Comparison of ENCODE assay signal across 7 cellular contexts in genomic region chr3:124492824-124493223, GRCh38.
DNase-seq lines count a peak whose midpoint lies in the region; ATAC-seq and TF ChIP-seq lines count a peak whose summit lies in the region.

No MANE protein-coding gene starts in this region.

- TF ChIP-seq EP300 in transverse colon (IDR thresholded peaks at IDR 0.05; ENCODE audit: low read depth) = no peak

- H4K20me1 ChIP-seq in hepatocyte (ENCODE audit: insufficient read depth, poor library complexity, severe bottlenecking) = no peaks in the 10 kb centered on the region

- DNase-seq in ELR (ENCODE audit: low read depth) (peak; percentile 57), LHCN-M2 (ENCODE audit: low read depth) (peak; percentile 21), SW480 (ENCODE audit: low spot score) (peak; percentile 90), hepatocyte (ENCODE audit: low spot score) (peak; percentile 76), transverse colon (peak; percentile 69)

- H3K4me1 ChIP-seq in hepatocyte (ENCODE audit: insufficient read depth) = no peaks in the 10 kb centered on the region
- peaks cover 0 to 14% (median 1%) of the 10 kb centered on the region in 4 donors for H3K4me1 ChIP-seq in transverse colon

- peak; percentile 58 for TF ChIP-seq CTCF in hepatocyte (IDR thresholded peaks at IDR 0.05; ENCODE audit: poor library complexity)
- TF ChIP-seq CTCF in transverse colon (IDR thresholded peaks at IDR 0.05) = peak; percentile 22 to 56 (median 44)

- intact Hi-C loops in transverse colon (cut with DNase I; ENCODE audit: low total_unique reads) = no loop called here

- H3K36me3 ChIP-seq in hepatocyte (replicated peaks; ENCODE audit: insufficient read depth, low read depth) (no peaks in the 10 kb centered on the region), transverse colon (no peaks in the 10 kb centered on the region)

- no peaks in the 10 kb centered on the region for H3K9me3 ChIP-seq in hepatocyte (ENCODE audit: low read depth)
- no peaks in the 10 kb centered on the region for H3K9me3 ChIP-seq in transverse colon

- no peak overlapping the region for H3K4me2 ChIP-seq in hepatocyte

- H3K79me2 ChIP-seq in hepatocyte = no peaks in the 10 kb centered on the region

- H3K4me3 ChIP-seq in hepatocyte (no peak overlapping the region), transverse colon (no peak overlapping the region)

- in situ Hi-C loops in transverse colon (cut with MboI; ENCODE audit: low pct_ligation_motif_present in 1 of 4, low pct_unique_long_range_greater_than_20kb in 1 of 4, low sequenced_read_pairs in 3 of 4) = loop anchor here in 2 of 4 donors (10.0 kb wide), 2 partner anchors 52 to 62 kb away; no protein-coding TSS in a partner anchor

- 48% methylated on average over 4 of the region's 4 CpGs for WGBS in hepatocyte (ENCODE audit: low lambda C conversion rate, missing lambda C conversion rate)
- WGBS in transverse colon (ENCODE audit: low coverage in 1 of 2), 2 donors = 80% methylated on average over 2 to 4 of the region's 4 CpGs

- ATAC-seq in HG03565 (IDR thresholded peaks at IDR 0.05; ENCODE audit: unreplicated experiment) = no peak
- ATAC-seq in GM18867 (IDR thresholded peaks at IDR 0.05; ENCODE audit: unreplicated experiment) = no peak

- H3K27ac ChIP-seq in hepatocyte (no peak overlapping the region), transverse colon (no peak overlapping the region)

- no peaks in the 10 kb centered on the region for H3K9me2 ChIP-seq in hepatocyte (replicated peaks; ENCODE audit: insufficient read depth)

- no peak for TF ChIP-seq POLR2A in transverse colon (IDR thresholded peaks at IDR 0.05)

- no peaks in the 10 kb centered on the region for H3K27me3 ChIP-seq in hepatocyte
- H3K27me3 ChIP-seq in transverse colon = no peaks in the 10 kb centered on the region

- H2AFZ ChIP-seq in hepatocyte = no peak overlapping the region

Comparison
In these comparisons a context has a peak if more than half of its experiments do, and no peak if none do; other contexts are left out.
1. DNase-seq: peak in every context shown above with its lines; median percentile 90 in SW480; 76 in hepatocyte; 69 in transverse colon; 57 in ELR; 21 in LHCN-M2.